In genomic region chrX:69133561-69134542, GRCh38 we compare ENCODE assay signal across 8 cellular contexts. TPM values are rescaled to one million over a fixed set of nuclear protein-coding genes. Genes with fewer than 3 reads are reported as not detected.
DNase-seq lines count a peak whose midpoint lies in the region; ATAC-seq, FAIRE-seq and TF ChIP-seq lines count a peak whose summit lies in the region.

No MANE protein-coding gene starts in this region.

- H3K27me3 ChIP-seq in bronchial epithelial cell (ENCODE audit: control insufficient read depth, insufficient read depth, low read length) = no peaks in the 10 kb centered on the region

- H3K36me3 ChIP-seq in bronchial epithelial cell (ENCODE audit: control insufficient read depth, insufficient read depth, low read length) = no peaks in the 10 kb centered on the region

- no peak for FAIRE-seq in bronchial epithelial cell (lab: Jason Lieb, UNC)

- no peak for ATAC-seq in GM18873 (IDR thresholded peaks at IDR 0.05; ENCODE audit: low FRiP score, unreplicated experiment)
- ATAC-seq in GM21576 (IDR thresholded peaks at IDR 0.05; ENCODE audit: unreplicated experiment) = no peak

- DNase-seq in ELF-1 (ENCODE audit: low read depth, low spot score) = peak; percentile 97
- peak; percentile 50 for DNase-seq in NAMALWA (ENCODE audit: low spot score)
- DNase-seq in bronchial epithelial cell (ENCODE audit: low read depth) = peak; percentile 75
- peak; percentile 32 for DNase-seq in myocyte (ENCODE audit: low read depth)
- DNase-seq in activated CD4-positive, alpha-beta T cell treated with anti-CD3 and anti-CD28 coated beads for 4 hours = no peak
- DNase-seq in activated CD4-positive, CD25-positive, alpha-beta regulatory T cell treated with anti-CD3 and anti-CD28 coated beads, Interleukin-2, amount 50 U/mL, for 72 hours = no peak

- no peak overlapping the region for H3K4me3 ChIP-seq in bronchial epithelial cell (ENCODE audit: low read depth, low read length)

- peak; percentile 66 for TF ChIP-seq CTCF in bronchial epithelial cell (IDR thresholded peaks at IDR 0.05; ENCODE audit: insufficient read depth, low read length, severe bottlenecking)

RNA-seq across cellular contexts. Expression of gene PJA1, which starts 31.4 kb away (rescaled TPM):
- 52.6 and 55.5 TPM in 2 replicates for total RNA-seq in bronchial epithelial cell
- 14.7 and 21.4 TPM in 2 replicates for total RNA-seq in myocyte
- polyA plus RNA-seq in myocyte (2012) = 18.6 TPM

Comparison
In these comparisons a context has a peak if more than half of its experiments do, and no peak if none do; other contexts are left out.
1. DNase-seq: peak in ELF-1 (single experiment), NAMALWA (single experiment), bronchial epithelial cell (single experiment) and myocyte (single experiment); none in activated CD4-positive, alpha-beta T cell treated with anti-CD3 and anti-CD28 coated beads for 4 hours (0 of 2) and activated CD4-positive, CD25-positive, alpha-beta regulatory T cell treated with anti-CD3 and anti-CD28 coated beads, Interleukin-2, amount 50 U/mL, for 72 hours (single experiment).